Comparison of ENCODE assay signal across 8 cellular contexts in genomic region chr4:145176641-145177432, GRCh38. TPM values are rescaled to one million over a fixed set of nuclear protein-coding genes. Genes with fewer than 3 reads are reported as not detected.
DNase-seq lines count a peak whose midpoint lies in the region; ATAC-seq, FAIRE-seq and TF ChIP-seq lines count a peak whose summit lies in the region.

No MANE protein-coding gene starts in this region.

- H2AFZ ChIP-seq in GM12878 (ENCODE audit: control insufficient read depth, low read depth, low read length): no peak overlapping the region

- peak overlapping the region; percentile 86 for H3K4me3 ChIP-seq in AG04450 (ENCODE audit: low read depth, low read length)
- peak overlapping the region; percentile 71 for H3K4me3 ChIP-seq in Jurkat, Clone E6-1 (ENCODE audit: low read length)
- peak overlapping the region; percentile 67 for H3K4me3 ChIP-seq in GM12878

- H3K27me3 ChIP-seq in AG04450 (ENCODE audit: control insufficient read depth, insufficient read depth, low read length) (no peaks in the 10 kb centered on the region), GM12878 (replicated peaks in 1 of 2; ENCODE audit: control insufficient read depth in 2 of 2, insufficient read depth in 2 of 2, low read length in 1 of 2) (no peaks in the 10 kb centered on the region)

- H4K20me1 ChIP-seq in GM12878 (ENCODE audit: control insufficient read depth, insufficient read depth): no peaks in the 10 kb centered on the region

- 40% methylated on average over 9 of the region's 9 CpGs for WGBS in GM12878 (ENCODE audit: insufficient coverage, insufficient replicate concordance, low lambda C conversion rate, missing lambda C conversion rate)

- no peak for TF ChIP-seq RAD21 in GM12878 (IDR thresholded peaks at IDR 0.05; ENCODE audit: insufficient read depth, low read depth, low read length)

- TF ChIP-seq EP300 in GM12878 (IDR thresholded peaks at IDR 0.05; ENCODE audit: borderline replicate concordance in 1 of 2, control insufficient read depth in 1 of 2, low read depth in 2 of 2, low read length in 2 of 2): no peak

- DNase-seq in AG04450 (ENCODE audit: low read depth, low spot score) (no peak), GM12878 (ENCODE audit: low read depth, low spot score) (no peak), mesothelial cell of epicardium (ENCODE audit: low spot score in 2 of 2, unreplicated experiment in 2 of 2) (no peak), retina (no peak), NCI-H345 (lab: John Stamatoyannopoulos, UW) (no peak), EL (no peak)
- DNase-seq in Jurkat, Clone E6-1 (ENCODE audit: low read depth, low spot score): peak; percentile 34

- SMC1A ChIA-PET in GM12878 (lab: Charles Lee; ENCODE audit: uncharacterized antibody, unreplicated experiment): interaction anchor here (0.8 to 5.9 kb wide), 18 partner anchors 9 to 447 kb away, joined by 3 to 42 read pairs (median 8); partner anchors contain the start of genes ABCE1 and ANAPC10

- H3K9me3 ChIP-seq in AG04450 (ENCODE audit: control insufficient read depth, insufficient read depth, low read length): no peaks in the 10 kb centered on the region
- no peaks in the 10 kb centered on the region for H3K9me3 ChIP-seq in GM12878 (replicated peaks; ENCODE audit: control insufficient read depth, insufficient read depth, low read length)

- H3K27ac ChIP-seq in AG04450 (ENCODE audit: low read depth, low read length) (no peak overlapping the region), GM12878 (ENCODE audit: control insufficient read depth, insufficient read depth) (peak overlapping the region; percentile 95)

- H3K4me1 ChIP-seq in GM12878 (ENCODE audit: control insufficient read depth, insufficient read depth, low read length): peaks cover 13% of the 10 kb centered on the region

- peaks cover 18% of the 10 kb centered on the region for H3K36me3 Mint-ChIP-seq in mesothelial cell of epicardium

- H3K36me3 ChIP-seq in GM12878 (ENCODE audit: control insufficient read depth in 2 of 2, insufficient read depth in 2 of 2, low read length in 1 of 2): peaks cover 0 to 6% of the 10 kb centered on the region in 2 experiments; a peak in 1 of 4 replicates

- H3K27ac Mint-ChIP-seq in mesothelial cell of epicardium: peak overlapping the region; percentile 96

- peak overlapping the region; percentile 86 for H3K4me2 ChIP-seq in GM12878 (ENCODE audit: control insufficient read depth, insufficient read depth)

- peaks cover 26% of the 10 kb centered on the region for H3K4me1 Mint-ChIP-seq in mesothelial cell of epicardium

- no peak for FAIRE-seq in GM12878 (lab: Jason Lieb, UNC)

- TF ChIP-seq CTCF in AG04450 (IDR thresholded peaks at IDR 0.05; ENCODE audit: low read depth, low read length) (no peak), GM12878 (IDR thresholded peaks at IDR 0.05 in 2 of 3, conservative IDR thresholded peaks at IDR 0.05 in 1 of 3; ENCODE audit: control insufficient read depth in 2 of 3, extremely low read depth in 1 of 3, insufficient read depth in 1 of 3, low read depth in 3 of 3, low read length in 3 of 3) (no peak), mesothelial cell of epicardium (IDR thresholded peaks at IDR 0.05; ENCODE audit: unreplicated experiment) (no peak)

- POLR2A ChIA-PET in AG04450 (lab: Yijun Ruan, JAX) (no interaction called here), GM12878 (lab: Charles Lee) (interaction anchor here (0.6 to 4.2 kb wide), 13 partner anchors 10 to 448 kb away, joined by 3 to 25 read pairs (median 5); partner anchors contain the start of genes ABCE1, ANAPC10 and MMAA)

- H3K9ac ChIP-seq in GM12878 (ENCODE audit: control insufficient read depth, insufficient read depth, low read length): peak overlapping the region; percentile 90

- TF ChIP-seq POLR2A in GM12878 (IDR thresholded peaks at IDR 0.05; ENCODE audit: low read depth, low read length): no peak

- H3K27me3 Mint-ChIP-seq in mesothelial cell of epicardium (ENCODE audit: low read depth): no peaks in the 10 kb centered on the region

- intact Hi-C loops in GM12878 (cut with micrococcal nuclease; ENCODE audit: unreplicated experiment): loop anchor here (5.0 kb wide), 1 partner anchor 630 kb away; no protein-coding TSS in a partner anchor

- no peaks in the 10 kb centered on the region for H3K9me3 Mint-ChIP-seq in mesothelial cell of epicardium

- ATAC-seq in GM12878 (0 out of 3 replicates have a peak, but pooled peaks have one; percentile 7), GM21619 (IDR thresholded peaks at IDR 0.05; ENCODE audit: unreplicated experiment) (no peak)

- peaks cover 66% of the 10 kb centered on the region for H3K79me2 ChIP-seq in GM12878 (ENCODE audit: control insufficient read depth, insufficient read depth, low read length)

- no TSS peak for BruUV-seq in GM12878 (replicated peaks; lab: Mats Ljungman, UMichigan)

- in situ Hi-C loops in GM12878 (cut with MboI): no loop called here

- peak overlapping the region; percentile 88 for H3K4me3 Mint-ChIP-seq in mesothelial cell of epicardium

- RAD21 ChIA-PET in GM12878 (lab: Charles Lee; ENCODE audit: unreplicated experiment): interaction anchor here (1.3 to 3.8 kb wide), 10 partner anchors 10 to 449 kb away, joined by 3 to 30 read pairs (median 6); partner anchors contain the start of genes ABCE1 and ANAPC10

- CTCF ChIA-PET in AG04450 (lab: Charles Lee): interaction anchor here (0.5 to 4.7 kb wide), 7 partner anchors 22 to 440 kb away, joined by 3 to 21 read pairs (median 5); no protein-coding TSS in a partner anchor
- CTCF ChIA-PET in GM12878 (lab: Yijun Ruan, JAX): interaction anchor here (0.6 to 2.8 kb wide), 17 partner anchors 10 to 593 kb away, joined by 3 to 12 read pairs (median 3); no protein-coding TSS in a partner anchor

TF ChIP-seq in GM12878, 131 proteins besides CTCF, POLR2A, EP300 and RAD21 (continues in another document):
- TF ChIP-seq, protein P1, sequence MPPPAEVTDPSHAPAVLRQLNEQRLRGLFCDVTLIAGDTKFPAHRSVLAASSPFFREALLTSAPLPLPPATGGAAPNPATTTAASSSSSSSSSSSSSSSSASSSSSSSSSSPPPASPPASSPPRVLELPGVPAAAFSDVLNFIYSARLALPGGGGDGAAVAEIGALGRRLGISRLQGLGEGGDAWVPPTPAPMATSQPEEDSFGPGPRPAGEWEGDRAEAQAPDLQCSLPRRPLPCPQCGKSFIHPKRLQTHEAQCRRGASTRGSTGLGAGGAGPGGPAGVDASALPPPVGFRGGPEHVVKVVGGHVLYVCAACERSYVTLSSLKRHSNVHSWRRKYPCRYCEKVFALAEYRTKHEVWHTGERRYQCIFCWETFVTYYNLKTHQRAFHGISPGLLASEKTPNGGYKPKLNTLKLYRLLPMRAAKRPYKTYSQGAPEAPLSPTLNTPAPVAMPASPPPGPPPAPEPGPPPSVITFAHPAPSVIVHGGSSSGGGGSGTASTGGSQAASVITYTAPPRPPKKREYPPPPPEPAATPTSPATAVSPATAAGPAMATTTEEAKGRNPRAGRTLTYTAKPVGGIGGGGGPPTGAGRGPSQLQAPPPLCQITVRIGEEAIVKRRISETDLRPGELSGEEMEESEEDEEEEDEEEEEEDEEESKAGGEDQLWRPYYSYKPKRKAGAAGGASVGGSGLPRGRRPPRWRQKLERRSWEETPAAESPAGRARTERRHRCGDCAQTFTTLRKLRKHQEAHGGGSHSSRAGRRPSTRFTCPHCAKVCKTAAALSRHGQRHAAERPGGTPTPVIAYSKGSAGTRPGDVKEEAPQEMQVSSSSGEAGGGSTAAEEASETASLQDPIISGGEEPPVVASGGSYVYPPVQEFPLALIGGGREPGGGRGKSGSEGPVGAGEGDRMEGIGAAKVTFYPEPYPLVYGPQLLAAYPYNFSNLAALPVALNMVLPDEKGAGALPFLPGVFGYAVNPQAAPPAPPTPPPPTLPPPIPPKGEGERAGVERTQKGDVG (CRISPR knock-in tag; IDR thresholded peaks at IDR 0.05): no peak
- TF ChIP-seq SREBF2 (IDR thresholded peaks at IDR 0.05; ENCODE audit: low read length) (no peak), RAD51 (IDR thresholded peaks at IDR 0.05) (peak; percentile 30; the same call in 1 of the 2 replicates), RFX5 (IDR thresholded peaks at IDR 0.05; ENCODE audit: low read depth, low read length) (peak; percentile 80), SUPT20H (IDR thresholded peaks at IDR 0.05; ENCODE audit: borderline replicate concordance, control insufficient read depth, low read depth, low read length) (no peak), HDGF (IDR thresholded peaks at IDR 0.05) (no peak), PKNOX1 (IDR thresholded peaks at IDR 0.05) (peak; percentile 72), HDAC6 (IDR thresholded peaks at IDR 0.05; ENCODE audit: unreplicated experiment) (no peak), RUNX3 (IDR thresholded peaks at IDR 0.05; ENCODE audit: low read length) (peak; percentile 18; the same call in 1 of the 2 replicates)

RNA-seq across cellular contexts. Expression of gene OTUD4, which starts 3.6 kb away (rescaled TPM):
- 19.7 and 27.1 TPM in 2 replicates for polyA plus RNA-seq in AG04450 (2011; rRNA removed)
- 23.9 and 33.6 TPM in 2 replicates for polyA minus RNA-seq in AG04450 (2011; rRNA and poly(A)+ RNA removed)
- polyA plus RNA-seq in Jurkat, Clone E6-1 (2012; ENCODE audit: insufficient read depth, insufficient read length): 18.7 TPM
- 119 and 122 TPM in 2 replicates for total RNA-seq in GM12878 (2013; cell fraction: nucleolus; rRNA removed)
- 14.1 and 15.5 TPM in 2 replicates for total RNA-seq in GM12878 (2014; rRNA removed)
- 16.1 and 17.2 TPM in 2 replicates for total RNA-seq in GM12878 (2014; rRNA removed; fragmentation: Illumina TruSeq; extraction: Trizol)
- total RNA-seq in GM12878 (2021): 21.4 and 22.8 TPM in 2 replicates
- polyA plus RNA-seq in GM12878 (2011; ENCODE audit: low read depth): 5.8 TPM
- 26.3 and 35.0 TPM in 2 replicates for polyA plus RNA-seq in GM12878 (2011; rRNA removed)
- 12.1 and 13.0 TPM in 2 replicates for polyA plus RNA-seq in GM12878 (2011; cell fraction: cytosol; rRNA removed)
- 40.0 and 42.7 TPM in 2 replicates for polyA plus RNA-seq in GM12878 (2011; cell fraction: nucleus; rRNA removed)
- polyA plus RNA-seq in GM12878 (2012): 8.4 and 9.3 TPM in 2 replicates
- polyA plus RNA-seq in GM12878 (2014; fragmentation: Illumina TruSeq; extraction: Trizol): 19.2 and 25.2 TPM in 2 replicates
- 1 to 10 TPM; 2.8 to 4.4 TPM for polyA plus RNA-seq in GM12878 (2014; fragmentation: Nextera tagmentation; extraction: Ambion mirVana)
- 10.0 and 13.0 TPM in 2 replicates for polyA plus RNA-seq in GM12878 (2014; rRNA removed)
- polyA plus RNA-seq in GM12878 (2016; fragmentation: Nextera tagmentation; extraction: Ambion mirVana): 1 to 10 TPM; 2.2 to 8.3 TPM
- 35.2 and 36.7 TPM in 2 replicates for polyA minus RNA-seq in GM12878 (2011; rRNA and poly(A)+ RNA removed)
- 10.3 and 10.6 TPM in 2 replicates for polyA minus RNA-seq in GM12878 (2011; cell fraction: cytosol; rRNA and poly(A)+ RNA removed)
- polyA minus RNA-seq in GM12878 (2011; cell fraction: nucleus; rRNA and poly(A)+ RNA removed): 39.0 and 66.1 TPM in 2 replicates
- 37.8 to 38.3 TPM (median 38.3 TPM) in 3 replicates for total RNA-seq in mesothelial cell of epicardium
